1 cellular context compared by ENCODE assay signal in genomic region chr13:87128006-87128405, GRCh38.
TF ChIP-seq lines count a peak whose summit lies in the region.

No MANE protein-coding gene starts in this region.

TF ChIP-seq in H1, 55 proteins besides CTCF, POLR2A, EP300 and RAD21 (continued from another document):
- TF ChIP-seq, protein P1, sequence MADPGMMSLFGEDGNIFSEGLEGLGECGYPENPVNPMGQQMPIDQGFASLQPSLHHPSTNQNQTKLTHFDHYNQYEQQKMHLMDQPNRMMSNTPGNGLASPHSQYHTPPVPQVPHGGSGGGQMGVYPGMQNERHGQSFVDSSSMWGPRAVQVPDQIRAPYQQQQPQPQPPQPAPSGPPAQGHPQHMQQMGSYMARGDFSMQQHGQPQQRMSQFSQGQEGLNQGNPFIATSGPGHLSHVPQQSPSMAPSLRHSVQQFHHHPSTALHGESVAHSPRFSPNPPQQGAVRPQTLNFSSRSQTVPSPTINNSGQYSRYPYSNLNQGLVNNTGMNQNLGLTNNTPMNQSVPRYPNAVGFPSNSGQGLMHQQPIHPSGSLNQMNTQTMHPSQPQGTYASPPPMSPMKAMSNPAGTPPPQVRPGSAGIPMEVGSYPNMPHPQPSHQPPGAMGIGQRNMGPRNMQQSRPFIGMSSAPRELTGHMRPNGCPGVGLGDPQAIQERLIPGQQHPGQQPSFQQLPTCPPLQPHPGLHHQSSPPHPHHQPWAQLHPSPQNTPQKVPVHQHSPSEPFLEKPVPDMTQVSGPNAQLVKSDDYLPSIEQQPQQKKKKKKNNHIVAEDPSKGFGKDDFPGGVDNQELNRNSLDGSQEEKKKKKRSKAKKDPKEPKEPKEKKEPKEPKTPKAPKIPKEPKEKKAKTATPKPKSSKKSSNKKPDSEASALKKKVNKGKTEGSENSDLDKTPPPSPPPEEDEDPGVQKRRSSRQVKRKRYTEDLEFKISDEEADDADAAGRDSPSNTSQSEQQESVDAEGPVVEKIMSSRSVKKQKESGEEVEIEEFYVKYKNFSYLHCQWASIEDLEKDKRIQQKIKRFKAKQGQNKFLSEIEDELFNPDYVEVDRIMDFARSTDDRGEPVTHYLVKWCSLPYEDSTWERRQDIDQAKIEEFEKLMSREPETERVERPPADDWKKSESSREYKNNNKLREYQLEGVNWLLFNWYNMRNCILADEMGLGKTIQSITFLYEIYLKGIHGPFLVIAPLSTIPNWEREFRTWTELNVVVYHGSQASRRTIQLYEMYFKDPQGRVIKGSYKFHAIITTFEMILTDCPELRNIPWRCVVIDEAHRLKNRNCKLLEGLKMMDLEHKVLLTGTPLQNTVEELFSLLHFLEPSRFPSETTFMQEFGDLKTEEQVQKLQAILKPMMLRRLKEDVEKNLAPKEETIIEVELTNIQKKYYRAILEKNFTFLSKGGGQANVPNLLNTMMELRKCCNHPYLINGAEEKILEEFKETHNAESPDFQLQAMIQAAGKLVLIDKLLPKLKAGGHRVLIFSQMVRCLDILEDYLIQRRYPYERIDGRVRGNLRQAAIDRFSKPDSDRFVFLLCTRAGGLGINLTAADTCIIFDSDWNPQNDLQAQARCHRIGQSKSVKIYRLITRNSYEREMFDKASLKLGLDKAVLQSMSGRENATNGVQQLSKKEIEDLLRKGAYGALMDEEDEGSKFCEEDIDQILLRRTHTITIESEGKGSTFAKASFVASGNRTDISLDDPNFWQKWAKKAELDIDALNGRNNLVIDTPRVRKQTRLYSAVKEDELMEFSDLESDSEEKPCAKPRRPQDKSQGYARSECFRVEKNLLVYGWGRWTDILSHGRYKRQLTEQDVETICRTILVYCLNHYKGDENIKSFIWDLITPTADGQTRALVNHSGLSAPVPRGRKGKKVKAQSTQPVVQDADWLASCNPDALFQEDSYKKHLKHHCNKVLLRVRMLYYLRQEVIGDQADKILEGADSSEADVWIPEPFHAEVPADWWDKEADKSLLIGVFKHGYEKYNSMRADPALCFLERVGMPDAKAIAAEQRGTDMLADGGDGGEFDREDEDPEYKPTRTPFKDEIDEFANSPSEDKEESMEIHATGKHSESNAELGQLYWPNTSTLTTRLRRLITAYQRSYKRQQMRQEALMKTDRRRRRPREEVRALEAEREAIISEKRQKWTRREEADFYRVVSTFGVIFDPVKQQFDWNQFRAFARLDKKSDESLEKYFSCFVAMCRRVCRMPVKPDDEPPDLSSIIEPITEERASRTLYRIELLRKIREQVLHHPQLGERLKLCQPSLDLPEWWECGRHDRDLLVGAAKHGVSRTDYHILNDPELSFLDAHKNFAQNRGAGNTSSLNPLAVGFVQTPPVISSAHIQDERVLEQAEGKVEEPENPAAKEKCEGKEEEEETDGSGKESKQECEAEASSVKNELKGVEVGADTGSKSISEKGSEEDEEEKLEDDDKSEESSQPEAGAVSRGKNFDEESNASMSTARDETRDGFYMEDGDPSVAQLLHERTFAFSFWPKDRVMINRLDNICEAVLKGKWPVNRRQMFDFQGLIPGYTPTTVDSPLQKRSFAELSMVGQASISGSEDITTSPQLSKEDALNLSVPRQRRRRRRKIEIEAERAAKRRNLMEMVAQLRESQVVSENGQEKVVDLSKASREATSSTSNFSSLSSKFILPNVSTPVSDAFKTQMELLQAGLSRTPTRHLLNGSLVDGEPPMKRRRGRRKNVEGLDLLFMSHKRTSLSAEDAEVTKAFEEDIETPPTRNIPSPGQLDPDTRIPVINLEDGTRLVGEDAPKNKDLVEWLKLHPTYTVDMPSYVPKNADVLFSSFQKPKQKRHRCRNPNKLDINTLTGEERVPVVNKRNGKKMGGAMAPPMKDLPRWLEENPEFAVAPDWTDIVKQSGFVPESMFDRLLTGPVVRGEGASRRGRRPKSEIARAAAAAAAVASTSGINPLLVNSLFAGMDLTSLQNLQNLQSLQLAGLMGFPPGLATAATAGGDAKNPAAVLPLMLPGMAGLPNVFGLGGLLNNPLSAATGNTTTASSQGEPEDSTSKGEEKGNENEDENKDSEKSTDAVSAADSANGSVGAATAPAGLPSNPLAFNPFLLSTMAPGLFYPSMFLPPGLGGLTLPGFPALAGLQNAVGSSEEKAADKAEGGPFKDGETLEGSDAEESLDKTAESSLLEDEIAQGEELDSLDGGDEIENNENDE (IDR thresholded peaks at IDR 0.05; ENCODE audit: insufficient replicate concordance, low read length), result peak; percentile 90
- peak; percentile 97 for TF ChIP-seq NANOG (IDR thresholded peaks at IDR 0.05; ENCODE audit: insufficient read depth, low read depth, low read length, poor library complexity, severe bottlenecking)
- peak; percentile 96 for TF ChIP-seq CEBPB (IDR thresholded peaks at IDR 0.05; ENCODE audit: low read depth, low read length)
- TF ChIP-seq HDAC2 (IDR thresholded peaks at IDR 0.05; ENCODE audit: borderline replicate concordance in 1 of 2, low read depth in 2 of 2, low read length in 2 of 2), result 0 out of 4 replicates have a peak, but pooled peaks of 1 of the 2 experiments have one; percentile 23
- peak; percentile 57; the same call in 1 of the 2 replicates for TF ChIP-seq TEAD4 (IDR thresholded peaks at IDR 0.05; ENCODE audit: low read depth, low read length)
- 0 out of 2 replicates have a peak, but pooled peaks have one; percentile 8 for TF ChIP-seq POU5F1 (IDR thresholded peaks at IDR 0.05; ENCODE audit: low read depth, low read length)
- TF ChIP-seq TCF12 (IDR thresholded peaks at IDR 0.05; ENCODE audit: low read depth, low read length), result peak; percentile 94
- TF ChIP-seq SP1 (IDR thresholded peaks at IDR 0.05; ENCODE audit: low read depth, low read length), result peak; percentile 82
TF ChIP-seq in H1: peak in this region for 10.
